Comparison of ENCODE assay signal across 19 cellular contexts in the genomic region with DNA sequence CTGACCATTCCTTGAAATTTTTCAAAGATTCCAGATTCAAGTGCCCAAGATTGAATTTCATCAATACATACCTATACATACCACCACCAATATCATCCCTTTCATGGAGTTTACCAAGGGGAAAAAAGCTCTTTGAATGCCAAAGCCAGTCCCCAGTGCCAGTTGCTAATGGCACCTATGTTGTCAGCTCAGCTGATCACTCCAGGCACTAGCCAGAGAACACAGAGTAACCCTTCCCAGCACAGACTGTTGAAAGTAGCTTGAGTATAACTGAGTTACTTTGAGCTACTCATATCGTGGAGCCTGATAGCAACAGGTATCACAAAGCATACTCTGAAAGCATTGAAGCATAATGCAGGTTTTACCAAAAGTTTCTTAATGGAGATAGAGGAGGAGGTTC.
"Had no signal": no experiment of that assay in that cellular context is flagged by ENCODE, and none has a peak within 500 bp of the region (broad histone marks: within the 10 kb centered on the region; RNA-seq: fewer than 3 reads in every experiment).

No MANE protein-coding gene starts in this region.

- H3K4me3 Mint-ChIP-seq: activated T-helper 17 cell treated with anti-CD3 and anti-CD28 coated beads, Interleukin-2, amount 50 U/mL, for 72 hours; endodermal cell; memory B cell; nephron progenitor cell; stimulated activated naive B cell treated with anti-CD40 and anti-IgM and Interleukin-4, amounts not matched to agents 10 μg/mL and 1 μg/mL and 100 μg/mL, for 72 hours; type B pancreatic cell; WTC11 had no signal

- H3K4me3 ChIP-seq: pancreas, sigmoid colon, vagina had no signal

- ATAC-seq: activated naive CD4-positive, alpha-beta T cell treated with anti-CD3 and anti-CD28 coated beads, Interleukin-2, amount 50 U/mL, for 72 hours; activated T-helper 17 cell treated with anti-CD3 and anti-CD28 coated beads, Interleukin-2, amount 50 U/mL, for 72 hours; pancreas; stimulated activated naive B cell treated with anti-CD40 and anti-IgM and Interleukin-4, amounts not matched to agents 10 μg/mL and 1 μg/mL and 100 μg/mL, for 72 hours; WTC11 had no signal

- H3K27ac ChIP-seq: pancreas, sigmoid colon, vagina had no signal

- H3K36me3 ChIP-seq: pancreas, sigmoid colon, vagina had no signal

- H3K27me3 ChIP-seq: pancreas, sigmoid colon, vagina had no signal

- H3K36me3 Mint-ChIP-seq: activated naive CD4-positive, alpha-beta T cell treated with anti-CD3 and anti-CD28 coated beads, Interleukin-2, amount 50 U/mL, for 72 hours; memory B cell; stimulated activated naive B cell treated with anti-CD40 and anti-IgM and Interleukin-4, amounts not matched to agents 10 μg/mL and 1 μg/mL and 100 μg/mL, for 72 hours; type B pancreatic cell; WTC11 had no signal

- H3K9me3 Mint-ChIP-seq: activated naive CD4-positive, alpha-beta T cell treated with anti-CD3 and anti-CD28 coated beads, Interleukin-2, amount 50 U/mL, for 72 hours; activated T-helper 17 cell treated with anti-CD3 and anti-CD28 coated beads, Interleukin-2, amount 50 U/mL, for 72 hours; endodermal cell; memory B cell; nephron progenitor cell; stimulated activated naive B cell treated with anti-CD40 and anti-IgM and Interleukin-4, amounts not matched to agents 10 μg/mL and 1 μg/mL and 100 μg/mL, for 72 hours; type B pancreatic cell; WTC11 had no signal

- H3K4me1 Mint-ChIP-seq: activated T-helper 17 cell treated with anti-CD3 and anti-CD28 coated beads, Interleukin-2, amount 50 U/mL, for 72 hours had no signal

- H3K4me1 ChIP-seq: pancreas, sigmoid colon, vagina had no signal

- H3K9me3 ChIP-seq: pancreas, sigmoid colon, vagina had no signal

- H3K27ac Mint-ChIP-seq: activated naive CD4-positive, alpha-beta T cell treated with anti-CD3 and anti-CD28 coated beads, Interleukin-2, amount 50 U/mL, for 72 hours; activated T-helper 17 cell treated with anti-CD3 and anti-CD28 coated beads, Interleukin-2, amount 50 U/mL, for 72 hours; endodermal cell; memory B cell; nephron progenitor cell; stimulated activated naive B cell treated with anti-CD40 and anti-IgM and Interleukin-4, amounts not matched to agents 10 μg/mL and 1 μg/mL and 100 μg/mL, for 72 hours; type B pancreatic cell; WTC11 had no signal

- DNase-seq: activated T-cell treated with anti-CD3 and anti-CD28 coated beads, Interleukin-2, amount 50 U/mL, for 1 hour; cerebellar nuclear complex; cortex of kidney; endodermal cell; hippocampal formation; kidney glomerular epithelial cell; nephron progenitor cell; pancreas; sigmoid colon; stimulated activated CD4-positive, alpha-beta T cell treated with anti-CD3 and anti-CD28 coated beads, Interleukin-2, amount 100 ng/mL, for 48 hours; stimulated activated CD8-positive, alpha-beta memory T cell treated with anti-CD3 and anti-CD28 coated beads, Interleukin-4, amount 100 ng/mL, for 48 hours; stimulated activated naive B cell treated with anti-CD40 and anti-IgM and Interleukin-4, amounts not matched to agents 10 μg/mL and 1 μg/mL and 100 μg/mL, for 72 hours; T-helper 9 cell had no signal
